In the genomic region with DNA sequence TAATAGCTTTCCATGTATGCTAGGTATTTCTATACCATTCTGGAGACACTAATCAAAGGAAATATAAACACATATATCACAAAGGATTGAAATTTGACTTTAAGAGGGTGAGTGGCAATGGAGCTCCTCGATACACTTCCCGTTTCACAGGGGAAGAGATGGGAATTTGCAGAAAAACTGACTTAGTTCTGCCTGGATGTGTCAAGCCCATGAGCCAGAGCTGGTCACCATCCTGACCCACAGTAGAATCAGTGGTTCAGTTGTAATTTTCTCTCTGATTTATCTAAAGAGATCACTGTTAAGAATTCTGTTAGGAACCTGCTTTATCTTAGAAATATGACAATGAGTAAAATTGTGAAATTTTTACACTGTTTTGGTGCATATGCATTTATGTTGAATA, we compare ENCODE assay signal across 12 cellular contexts. TPM values are rescaled to one million over a fixed set of nuclear protein-coding genes. Genes with fewer than 3 reads are reported as not detected.
DNase-seq lines count a peak whose midpoint lies in the region; ATAC-seq and TF ChIP-seq lines count a peak whose summit lies in the region.
"Had no signal": no experiment of that assay in that cellular context is flagged by ENCODE, and none has a peak within 500 bp of the region (broad histone marks: within the 10 kb centered on the region; RNA-seq: fewer than 3 reads in every experiment).

No MANE protein-coding gene starts in this region.

- H3K4me1 ChIP-seq in sigmoid colon = peaks cover 0 to 15% (median 3%) of the 10 kb centered on the region in 4 donors
- no peaks in the 10 kb centered on the region for H3K4me1 ChIP-seq in HAP-1

- DNase-seq in cerebellar cortex (ENCODE audit: low spot score) (peak; percentile 5), sigmoid colon (no peak), HAP-1 (ENCODE audit: low spot score in 2 of 2) (no peak), NCI-H524 treated with DMSO at 0.1 percent for 48 hours (lab: John Stamatoyannopoulos, UW) (no peak)
- DNase-seq in activated effector memory CD4-positive, alpha-beta T cell treated with anti-CD3 and anti-CD28 coated beads, Interleukin-2, amount 50 U/mL, for 16 hours = no peak
- DNase-seq in stimulated activated CD4-positive, alpha-beta T cell treated with anti-CD3 and anti-CD28 coated beads, Interleukin-1b, Interleukin-23, amount 100 ng/mL, for 48 hours = no peak
- DNase-seq: activated CD4-positive, alpha-beta T cell treated with anti-CD3 and anti-CD28 coated beads, Interleukin-2, amount 50 U/mL, for 4 hours; effector CD4-positive, alpha-beta T cell had no signal

- H3K27ac ChIP-seq in sigmoid colon = peak overlapping the region; percentile 6 to 56 (median 40)

- WGBS in sigmoid colon, 2 donors = 75 to 89% methylated on average over 2 of the region's 2 CpGs

- H3K27me3 ChIP-seq in sigmoid colon = no peaks in the 10 kb centered on the region
- peaks cover 20% of the 10 kb centered on the region for H3K27me3 ChIP-seq in HAP-1 (ENCODE audit: low read depth)

- TF ChIP-seq EP300 in sigmoid colon (IDR thresholded peaks at IDR 0.05) = no peak

- ATAC-seq in GM18873 (IDR thresholded peaks at IDR 0.05; ENCODE audit: low FRiP score, unreplicated experiment) (peak; percentile 6), HG03039 (IDR thresholded peaks at IDR 0.05; ENCODE audit: unreplicated experiment) (peak; percentile 4)

- H3K36me3 ChIP-seq in sigmoid colon = no peaks in the 10 kb centered on the region
- H3K36me3 ChIP-seq in HAP-1 (replicated peaks) = no peaks in the 10 kb centered on the region

- H3K4me3 ChIP-seq in sigmoid colon (peak overlapping the region in 3 of 4 donors; percentile 2 to 18 (median 15)), HAP-1 (no peak overlapping the region)

- intact Hi-C loops in sigmoid colon (cut with DNase I) = no loop called here

- in situ Hi-C loops in HAP-1 (cut with MboI; ENCODE audit: low sequenced_read_pairs) = no loop called here

- H3K9me3 ChIP-seq in sigmoid colon (no peaks in the 10 kb centered on the region), HAP-1 (no peaks in the 10 kb centered on the region)

- TF ChIP-seq CTCF in sigmoid colon (IDR thresholded peaks at IDR 0.05) = no peak

- no peak for TF ChIP-seq POLR2A in sigmoid colon (IDR thresholded peaks at IDR 0.05)

RNA-seq across cellular contexts. Expression of gene PLCL1, which starts 34.2 kb away (rescaled TPM):
- 10 to 100 TPM; 13.6 to 20.0 (median 16.9) TPM for total RNA-seq in sigmoid colon
- 1 to 10 TPM in 2 of 3 donors, under 1 TPM in 1; 0.69 to 3.0 (median 1.2) TPM for polyA plus RNA-seq in sigmoid colon
- total RNA-seq: H1 had no signal
- polyA plus RNA-seq: H1 had no signal

RNA-seq across cellular contexts. Expression of gene BOLL, which starts 53.5 kb away (rescaled TPM):
- total RNA-seq in sigmoid colon = not detected
- polyA plus RNA-seq in sigmoid colon = not detected
- total RNA-seq: H1, liver had no signal
- polyA plus RNA-seq: H1, liver had no signal
